ENCODE assay signal across 8 cellular contexts in genomic region chr17:63446218-63446980, GRCh38. TPM values are rescaled to one million over a fixed set of nuclear protein-coding genes. Genes with fewer than 3 reads are reported as not detected.
DNase-seq lines count a peak whose midpoint lies in the region; ATAC-seq and TF ChIP-seq lines count a peak whose summit lies in the region.

CYB561 (minus strand) TSS chr17:63446306; CDS start chr17:63437547, 8,759 bp downstream.

- peaks cover 3% of the 10 kb centered on the region for H3K27me3 Mint-ChIP-seq in activated CD4-positive, alpha-beta T cell treated with anti-CD3 and anti-CD28 coated beads for 36 hours

- peaks cover 7 to 16% (median 9%) of the 10 kb centered on the region in 4 donors for H3K4me1 ChIP-seq in liver (ENCODE audit: control insufficient read depth in 4 of 4, insufficient read depth in 4 of 4, low read length in 3 of 4)

- POLR2A ChIA-PET in activated CD4-positive, alpha-beta T cell treated with anti-CD3 and anti-CD28 coated beads for 36 hours (lab: Charles Lee), result interaction anchor here (1.1 kb wide), 1 partner anchor 176 kb away, joined by 3 read pairs; the partner anchor contains the start of gene MAP3K3

- ATAC-seq in HG02763 (IDR thresholded peaks at IDR 0.05; ENCODE audit: unreplicated experiment), result peak; percentile 60
- ATAC-seq in activated CD4-positive, alpha-beta T cell treated with anti-CD3 and anti-CD28 coated beads for 36 hours, result peak; percentile 48

- H3K4me3 ChIP-seq in coronary artery (peak within 1 kb of the TSS; percentile 79), liver (ENCODE audit: low read depth in 1 of 3, low read length in 3 of 3) (peak within 1 kb of the TSS; percentile 65 to 76 (median 73))

- H3K27ac ChIP-seq in coronary artery (peak within 1 kb of the TSS; percentile 31 to 88), liver (ENCODE audit: low read depth in 1 of 2, low read length in 2 of 2) (peak within 1 kb of the TSS; percentile 73 to 75)

- TF ChIP-seq CTCF in coronary artery (IDR thresholded peaks at IDR 0.05) (no peak), liver (IDR thresholded peaks at IDR 0.05; ENCODE audit: low read depth, low read length, missing input control) (no peak)

- DNase-seq in NCI-H446 (lab: John Stamatoyannopoulos, UW), result peak; percentile 29 to 50
- no peak for DNase-seq in NCI-H446 treated with DMSO at 0.1 percent for 48 hours (lab: John Stamatoyannopoulos, UW)
- peak; percentile 74 to 84 for DNase-seq in NCI-H1930 (lab: John Stamatoyannopoulos, UW)
- peak; percentile 81 for DNase-seq in activated CD4-positive, alpha-beta T cell treated with anti-CD3 and anti-CD28 coated beads for 36 hours
- no peak for DNase-seq in coronary artery (ENCODE audit: low spot score)
- peak; percentile 59 to 75 for DNase-seq in stimulated activated CD4-positive, alpha-beta T cell treated with anti-CD3 and anti-CD28 coated beads, Interleukin-4, amount 100 ng/mL, for 4 hours

- peak within 1 kb of the TSS; percentile 72 for H3K27ac Mint-ChIP-seq in activated CD4-positive, alpha-beta T cell treated with anti-CD3 and anti-CD28 coated beads for 36 hours

- no peaks in the 10 kb centered on the region for H3K36me3 ChIP-seq in liver (ENCODE audit: control insufficient read depth in 4 of 4, insufficient read depth in 3 of 4, low read depth in 1 of 4, low read length in 3 of 4)

- no peaks in the 10 kb centered on the region for H3K36me3 Mint-ChIP-seq in activated CD4-positive, alpha-beta T cell treated with anti-CD3 and anti-CD28 coated beads for 36 hours (ENCODE audit: low read depth)

- no peaks in the 10 kb centered on the region for H3K9me3 Mint-ChIP-seq in activated CD4-positive, alpha-beta T cell treated with anti-CD3 and anti-CD28 coated beads for 36 hours (ENCODE audit: low read depth)

- intact Hi-C loops in activated CD4-positive, alpha-beta T cell treated with anti-CD3 and anti-CD28 coated beads for 36 hours (cut with DNase I, micrococcal nuclease), result loop anchor here (1.0 to 10.0 kb wide), 7 partner anchors 104 to 698 kb away; partner anchors contain the start of genes MAP3K3 (in 2 of the 2), CCDC47 (in 1 of the 2), DCAF7 (in 1 of the 2) and DDX42 (in 1 of the 2)

- H3K27me3 ChIP-seq in liver (ENCODE audit: control insufficient read depth in 4 of 4, insufficient read depth in 4 of 4, low read length in 3 of 4), result no peaks in the 10 kb centered on the region

- H3K4me1 Mint-ChIP-seq in activated CD4-positive, alpha-beta T cell treated with anti-CD3 and anti-CD28 coated beads for 36 hours, result peaks cover 23% of the 10 kb centered on the region

- H3K9me3 ChIP-seq in liver (ENCODE audit: control insufficient read depth in 4 of 4, low read length in 3 of 4), result no peaks in the 10 kb centered on the region

- CTCF ChIA-PET in activated CD4-positive, alpha-beta T cell treated with anti-CD3 and anti-CD28 coated beads for 36 hours (lab: Charles Lee), result interaction anchor here (0.6 to 1.9 kb wide), 4 partner anchors 19 to 165 kb away, joined by 3 to 11 read pairs (median 6); no protein-coding TSS in a partner anchor

- no peak for TF ChIP-seq RAD21 in liver (IDR thresholded peaks at IDR 0.05)

- WGBS in liver, result 11% methylated on average over 89 of the region's 89 CpGs

- H3K9ac ChIP-seq in liver (ENCODE audit: low read depth in 1 of 2, low read length in 2 of 2), result peak within 1 kb of the TSS; percentile 20 to 38

- peak within 1 kb of the TSS; percentile 60 for H3K4me3 Mint-ChIP-seq in activated CD4-positive, alpha-beta T cell treated with anti-CD3 and anti-CD28 coated beads for 36 hours

TF ChIP-seq in liver, 16 proteins besides CTCF, POLR2A, EP300 and RAD21:
- TF ChIP-seq FOXA2 (IDR thresholded peaks at IDR 0.05), result no peak
- no peak for TF ChIP-seq HNF4A (conservative IDR thresholded peaks at IDR 0.05)
- no peak for TF ChIP-seq GABPA (IDR thresholded peaks at IDR 0.05 in 1 of 2, conservative IDR thresholded peaks at IDR 0.05 in 1 of 2)
- no peak for TF ChIP-seq NR2F2 (IDR thresholded peaks at IDR 0.05)
- TF ChIP-seq REST (IDR thresholded peaks at IDR 0.05), result no peak
- no peak for TF ChIP-seq TAF1 (conservative IDR thresholded peaks at IDR 0.05)
- no peak for TF ChIP-seq EGR1 (IDR thresholded peaks at IDR 0.05; ENCODE audit: low read depth in 2 of 2)
- no peak for TF ChIP-seq FOXA1 (IDR thresholded peaks at IDR 0.05)
- no peak for TF ChIP-seq YY1 (IDR thresholded peaks at IDR 0.05)
- no peak for TF ChIP-seq ZBTB33 (IDR thresholded peaks at IDR 0.05)
- no peak for TF ChIP-seq RXRA (IDR thresholded peaks at IDR 0.05)
- TF ChIP-seq JUND (IDR thresholded peaks at IDR 0.05), result no peak
- TF ChIP-seq ATF3 (IDR thresholded peaks at IDR 0.05), result no peak

RNA-seq across cellular contexts. Expression of gene CYB561, which starts in this region (rescaled TPM):
- 1 to 10 TPM; 2.5 to 3.0 TPM for total RNA-seq in activated CD4-positive, alpha-beta T cell treated with anti-CD3 and anti-CD28 coated beads for 36 hours
- 10 to 100 TPM in 1 of 2 donors, under 1 TPM in 1; 0.93 to 18.5 TPM for total RNA-seq in liver
- polyA plus RNA-seq in liver, result 10 to 100 TPM in 1 of 2 donors, 1 to 10 TPM in 1; 9.5 to 16.3 TPM

Comparison
In these comparisons a context has a peak if more than half of its experiments do, and no peak if none do; other contexts are left out.
1. DNase-seq: peak in NCI-H446 (2 of 2), NCI-H1930 (2 of 2), activated CD4-positive, alpha-beta T cell treated with anti-CD3 and anti-CD28 coated beads for 36 hours (single experiment) and stimulated activated CD4-positive, alpha-beta T cell treated with anti-CD3 and anti-CD28 coated beads, Interleukin-4, amount 100 ng/mL, for 4 hours (2 of 2); none in NCI-H446 treated with DMSO at 0.1 percent for 48 hours (single experiment) and coronary artery (single experiment).